ENCODE assay signal across 2 cellular contexts in genomic region chr17:16435951-16436886, GRCh38.
TF ChIP-seq lines count a peak whose summit lies in the region.

No MANE protein-coding gene starts in this region.

TF ChIP-seq in HepG2, 621 proteins besides CTCF, POLR2A, EP300 and RAD21 (continues in another document):
- TF ChIP-seq ZNF747 (CRISPR knock-in tag; IDR thresholded peaks at IDR 0.05; ENCODE audit: borderline replicate concordance) (no peak), HNF1A (IDR thresholded peaks at IDR 0.05; ENCODE audit: low read depth) (no peak), HNF1A (CRISPR knock-in tag; IDR thresholded peaks at IDR 0.05; ENCODE audit: borderline replicate concordance) (no peak), ZNF691 (CRISPR knock-in tag; IDR thresholded peaks at IDR 0.05; ENCODE audit: borderline replicate concordance, low read depth) (no peak), ZHX2 (IDR thresholded peaks at IDR 0.05; ENCODE audit: low read depth) (no peak), ZHX2 (CRISPR knock-in tag; IDR thresholded peaks at IDR 0.05; ENCODE audit: borderline replicate concordance) (no peak), BCL6 (CRISPR knock-in tag; IDR thresholded peaks at IDR 0.05) (no peak), NR2C2 (CRISPR knock-in tag; IDR thresholded peaks at IDR 0.05; ENCODE audit: borderline replicate concordance) (peak; percentile 68; the same call in 1 of the 2 replicates)

TF ChIP-seq in HEK293T, 16 proteins besides CTCF, POLR2A, EP300 and RAD21:
- TF ChIP-seq SUZ12 (IDR thresholded peaks at IDR 0.05) = no peak
- no peak for TF ChIP-seq L3MBTL2 (conservative IDR thresholded peaks at IDR 0.05)
- no peak for TF ChIP-seq PKNOX1 (IDR thresholded peaks at IDR 0.05)
- no peak for TF ChIP-seq FOXM1 (IDR thresholded peaks at IDR 0.05; ENCODE audit: borderline replicate concordance)
- no peak for TF ChIP-seq ELF4 (IDR thresholded peaks at IDR 0.05)
- no peak for TF ChIP-seq CTBP1 (IDR thresholded peaks at IDR 0.05; ENCODE audit: borderline replicate concordance)
